ENCODE assay signal across 9 cellular contexts in genomic region chr3:141336672-141337522, GRCh38. TPM values are rescaled to one million over a fixed set of nuclear protein-coding genes. Genes with fewer than 3 reads are reported as not detected.
DNase-seq lines count a peak whose midpoint lies in the region; ATAC-seq and TF ChIP-seq lines count a peak whose summit lies in the region.
"Had no signal": no experiment of that assay in that cellular context is flagged by ENCODE, and none has a peak within 500 bp of the region (broad histone marks: within the 10 kb centered on the region; RNA-seq: fewer than 3 reads in every experiment).

No MANE protein-coding gene starts in this region.

- TF ChIP-seq CTCF in GM10266 (IDR thresholded peaks at IDR 0.05; ENCODE audit: control insufficient read depth, insufficient read depth, low read depth, missing control alignments): no peak

- DNase-seq in GM10266 (ENCODE audit: extremely low spot score): peak; percentile 67
- DNase-seq in M059J (ENCODE audit: low read depth): peak; percentile 95
- DNase-seq in dedifferentiated amniotic fluid mesenchymal stem cell (ENCODE audit: extremely low spot score): peak; percentile 29
- DNase-seq in superior temporal gyrus (ENCODE audit: extremely low spot score): peak; percentile 24
- DNase-seq in NCI-H510A (lab: John Stamatoyannopoulos, UW): no peak
- DNase-seq in NCI-H2081 treated with DMSO at 0.1 percent for 48 hours (lab: John Stamatoyannopoulos, UW): no peak
- no peak for DNase-seq in HT-29 (ENCODE audit: low spot score)
- DNase-seq: heart right ventricle had no signal

- peak; percentile 86 for ATAC-seq in GM21786 (IDR thresholded peaks at IDR 0.05; ENCODE audit: unreplicated experiment)

RNA-seq across cellular contexts. Expression of gene ZBTB38, which starts 31.4 kb away (rescaled TPM):
- 92.8 and 96.4 TPM in 2 replicates for total RNA-seq in M059J (2014; rRNA removed; shearing (Covaris generic))
- total RNA-seq in HT-29 (2014; rRNA removed; shearing (Covaris generic)): 22.9 and 23.1 TPM in 2 replicates

Comparison
In these comparisons a context has a peak if more than half of its experiments do, and no peak if none do; other contexts are left out.
1. DNase-seq: peak in GM10266 (single experiment), M059J (single experiment), dedifferentiated amniotic fluid mesenchymal stem cell (single experiment) and superior temporal gyrus (single experiment); none in NCI-H510A (single experiment), NCI-H2081 treated with DMSO at 0.1 percent for 48 hours (single experiment) and HT-29 (single experiment).